20 cellular contexts compared by ENCODE assay signal in genomic region chr6:133337312-133337711, GRCh38.
"Had no signal": no experiment of that assay in that cellular context is flagged by ENCODE, and none has a peak within 500 bp of the region (broad histone marks: within the 10 kb centered on the region; RNA-seq: fewer than 3 reads in every experiment).

No MANE protein-coding gene starts in this region.

- H3K4me3 ChIP-seq: cardiac muscle cell, colonic mucosa, esophagus squamous epithelium, lung, mucosa of descending colon had no signal

- H3K4me1 Mint-ChIP-seq: activated CD4-positive, alpha-beta T cell treated with anti-CD3 and anti-CD28 coated beads for 36 hours; activated naive CD8-positive, alpha-beta T cell treated with anti-CD3 and anti-CD28 coated beads, Interleukin-2, amount 10 ng/mL, durations not matched to agents 7 days and 5 days; naive thymus-derived CD8-positive, alpha-beta T cell; stimulated activated naive B cell treated with anti-CD40 and anti-IgM and Interleukin-4, amounts not matched to agents 10 μg/mL and 1 μg/mL and 100 μg/mL, for 72 hours; T-cell had no signal

- H3K27me3 ChIP-seq: cardiac muscle cell, colonic mucosa, esophagus squamous epithelium had no signal

- H3K9me3 Mint-ChIP-seq: activated naive CD8-positive, alpha-beta T cell treated with anti-CD3 and anti-CD28 coated beads, Interleukin-2, amount 10 ng/mL, durations not matched to agents 7 days and 5 days; stimulated activated naive B cell treated with anti-CD40 and anti-IgM and Interleukin-4, amounts not matched to agents 10 μg/mL and 1 μg/mL and 100 μg/mL, for 72 hours had no signal

- H3K36me3 Mint-ChIP-seq: activated naive CD8-positive, alpha-beta T cell treated with anti-CD3 and anti-CD28 coated beads, Interleukin-2, amount 10 ng/mL, durations not matched to agents 7 days and 5 days; naive thymus-derived CD8-positive, alpha-beta T cell; stimulated activated naive B cell treated with anti-CD40 and anti-IgM and Interleukin-4, amounts not matched to agents 10 μg/mL and 1 μg/mL and 100 μg/mL, for 72 hours; T-cell had no signal

- H3K27me3 Mint-ChIP-seq: activated CD4-positive, alpha-beta T cell treated with anti-CD3 and anti-CD28 coated beads for 36 hours; progenitor cell of endocrine pancreas; stimulated activated naive B cell treated with anti-CD40 and anti-IgM and Interleukin-4, amounts not matched to agents 10 μg/mL and 1 μg/mL and 100 μg/mL, for 72 hours; T-cell had no signal

- H3K4me1 ChIP-seq: colonic mucosa, esophagus squamous epithelium had no signal

- H3K27ac Mint-ChIP-seq: activated CD4-positive, alpha-beta T cell treated with anti-CD3 and anti-CD28 coated beads for 36 hours; activated CD8-positive, alpha-beta T cell treated with anti-CD3 and anti-CD28 coated beads, Interleukin-2, amount 10 ng/mL, durations not matched to agents 7 days and 5 days; activated naive CD8-positive, alpha-beta T cell treated with anti-CD3 and anti-CD28 coated beads, Interleukin-2, amount 10 ng/mL, durations not matched to agents 7 days and 5 days; naive thymus-derived CD8-positive, alpha-beta T cell; progenitor cell of endocrine pancreas; stimulated activated naive B cell treated with anti-CD40 and anti-IgM and Interleukin-4, amounts not matched to agents 10 μg/mL and 1 μg/mL and 100 μg/mL, for 72 hours; T-cell had no signal

- ATAC-seq: activated CD4-positive, alpha-beta T cell treated with anti-CD3 and anti-CD28 coated beads for 36 hours; activated CD8-positive, alpha-beta T cell treated with anti-CD3 and anti-CD28 coated beads, Interleukin-2, amount 10 ng/mL, durations not matched to agents 7 days and 5 days; left colon; mucosa of descending colon; naive thymus-derived CD8-positive, alpha-beta T cell; right cardiac atrium; stimulated activated naive B cell treated with anti-CD40 and anti-IgM and Interleukin-4, amounts not matched to agents 10 μg/mL and 1 μg/mL and 100 μg/mL, for 72 hours; T-cell had no signal

- H3K4me3 Mint-ChIP-seq: activated CD4-positive, alpha-beta T cell treated with anti-CD3 and anti-CD28 coated beads for 36 hours; activated CD8-positive, alpha-beta T cell treated with anti-CD3 and anti-CD28 coated beads, Interleukin-2, amount 10 ng/mL, durations not matched to agents 7 days and 5 days; activated naive CD8-positive, alpha-beta T cell treated with anti-CD3 and anti-CD28 coated beads, Interleukin-2, amount 10 ng/mL, durations not matched to agents 7 days and 5 days; naive thymus-derived CD8-positive, alpha-beta T cell; stimulated activated naive B cell treated with anti-CD40 and anti-IgM and Interleukin-4, amounts not matched to agents 10 μg/mL and 1 μg/mL and 100 μg/mL, for 72 hours; T-cell had no signal

- H3K36me3 ChIP-seq: cardiac muscle cell, colonic mucosa, esophagus squamous epithelium, WERI-Rb-1 had no signal

- H3K27ac ChIP-seq: cardiac muscle cell, colonic mucosa, esophagus squamous epithelium, WERI-Rb-1 had no signal

- H3K9me3 ChIP-seq: colonic mucosa, esophagus squamous epithelium, mucosa of descending colon had no signal

- DNase-seq: activated CD4-positive, alpha-beta T cell treated with anti-CD3 and anti-CD28 coated beads for 36 hours; activated CD8-positive, alpha-beta memory T cell treated with anti-CD3 and anti-CD28 coated beads, Interleukin-2, amount 50 U/mL, for 48 hours; activated CD8-positive, alpha-beta T cell treated with anti-CD3 and anti-CD28 coated beads, Interleukin-2, amount 10 ng/mL, durations not matched to agents 7 days and 5 days; activated naive CD8-positive, alpha-beta T cell treated with anti-CD3 and anti-CD28 coated beads, Interleukin-2, amount 10 ng/mL, durations not matched to agents 7 days and 5 days; colonic mucosa; esophagus squamous epithelium; hypothalamus; left colon; mucosa of descending colon; naive thymus-derived CD8-positive, alpha-beta T cell; nucleus accumbens; right cardiac atrium; stimulated activated CD4-positive, alpha-beta T cell treated with anti-CD3 and anti-CD28 coated beads, Interleukin-2, amount 100 ng/mL, for 24 hours; stimulated activated naive B cell treated with anti-CD40 and anti-IgM and Interleukin-4, amounts not matched to agents 10 μg/mL and 1 μg/mL and 100 μg/mL, for 72 hours; T-cell; trophoblast cell; WERI-Rb-1 had no signal
